In the genomic region with DNA sequence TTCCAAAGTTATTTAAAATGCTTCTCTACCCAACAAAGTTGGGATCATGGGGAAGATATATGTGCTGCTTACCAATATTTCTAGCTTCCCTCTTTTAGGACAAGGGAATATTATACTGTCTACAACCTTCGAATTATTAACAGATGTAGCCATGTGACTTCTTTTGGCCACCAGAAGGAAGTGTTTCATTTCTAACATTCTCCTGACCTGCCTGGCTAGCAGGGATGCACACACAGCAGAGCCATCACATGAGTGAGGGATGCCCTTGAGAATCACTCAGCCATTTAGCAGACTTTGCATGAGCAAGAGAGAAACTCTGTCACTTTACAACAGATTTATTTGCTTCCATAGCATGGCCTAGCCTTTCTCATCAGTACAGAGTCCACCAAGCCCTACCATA, we compare ENCODE assay signal across 12 cellular contexts.
DNase-seq lines count a peak whose midpoint lies in the region; ATAC-seq and TF ChIP-seq lines count a peak whose summit lies in the region.
"Had no signal": no experiment of that assay in that cellular context is flagged by ENCODE, and none has a peak within 500 bp of the region (broad histone marks: within the 10 kb centered on the region; RNA-seq: fewer than 3 reads in every experiment).

No MANE protein-coding gene starts in this region.

- H3K27me3 Mint-ChIP-seq in activated CD8-positive, alpha-beta memory T cell treated with anti-CD3 and anti-CD28 coated beads, Interleukin-2, amount 10 ng/mL, durations not matched to agents 7 days and 5 days, result peaks cover 22% of the 10 kb centered on the region

- H3K27ac ChIP-seq in DOHH2 (ENCODE audit: low read depth, low read length), result no peak overlapping the region
- H3K27ac ChIP-seq: VCaP had no signal

- CTCF ChIA-PET in activated CD8-positive, alpha-beta memory T cell treated with anti-CD3 and anti-CD28 coated beads, Interleukin-2, amount 10 ng/mL, durations not matched to agents 7 days and 5 days (lab: Charles Lee), result no interaction called here
- CTCF ChIA-PET in HEK293T (lab: Yijun Ruan, JAX), result no interaction called here

- H3K36me3 Mint-ChIP-seq in activated CD8-positive, alpha-beta memory T cell treated with anti-CD3 and anti-CD28 coated beads, Interleukin-2, amount 10 ng/mL, durations not matched to agents 7 days and 5 days, result no peaks in the 10 kb centered on the region

- H3K79me2 ChIP-seq in DOHH2 (ENCODE audit: control insufficient read depth, low read length), result no peaks in the 10 kb centered on the region

- no peak overlapping the region for H3K4me3 ChIP-seq in DOHH2 (ENCODE audit: low read length)

- no peaks in the 10 kb centered on the region for H3K9me3 Mint-ChIP-seq in activated CD8-positive, alpha-beta memory T cell treated with anti-CD3 and anti-CD28 coated beads, Interleukin-2, amount 10 ng/mL, durations not matched to agents 7 days and 5 days (ENCODE audit: low read depth)
- H3K9me3 Mint-ChIP-seq: activated T-cell treated with anti-CD3 and anti-CD28 coated beads, Interleukin-2, amount 50 U/mL, for 72 hours; neural crest cell; stimulated activated naive CD8-positive, alpha-beta T cell treated with anti-CD3 and anti-CD28 coated beads, Interleukin-15, Interleukin-2, amounts not matched to agents 100 ng/mL and 50 ng/mL, for 24 hours had no signal

- H3K4me3 Mint-ChIP-seq in activated CD8-positive, alpha-beta memory T cell treated with anti-CD3 and anti-CD28 coated beads, Interleukin-2, amount 10 ng/mL, durations not matched to agents 7 days and 5 days, result no peak overlapping the region
- H3K4me3 Mint-ChIP-seq: activated T-cell treated with anti-CD3 and anti-CD28 coated beads, Interleukin-2, amount 50 U/mL, for 72 hours; neural crest cell; stimulated activated naive CD8-positive, alpha-beta T cell treated with anti-CD3 and anti-CD28 coated beads, Interleukin-15, Interleukin-2, amounts not matched to agents 100 ng/mL and 50 ng/mL, for 24 hours had no signal

- H3K36me3 ChIP-seq in DOHH2 (ENCODE audit: control insufficient read depth, low read length), result peaks cover under 1% of the 10 kb centered on the region; the same call in 1 of the 2 replicates

- peak; percentile 26 for ATAC-seq in GM19328 (IDR thresholded peaks at IDR 0.05; ENCODE audit: unreplicated experiment)
- ATAC-seq in HG02798 (IDR thresholded peaks at IDR 0.05; ENCODE audit: poor library complexity, unreplicated experiment), result peak; percentile 18
- ATAC-seq in HG03565 (IDR thresholded peaks at IDR 0.05; ENCODE audit: unreplicated experiment), result peak; percentile 20
- ATAC-seq in activated CD8-positive, alpha-beta memory T cell treated with anti-CD3 and anti-CD28 coated beads, Interleukin-2, amount 10 ng/mL, durations not matched to agents 7 days and 5 days, result no peak

- TF ChIP-seq CTCF in DOHH2 (IDR thresholded peaks at IDR 0.05; ENCODE audit: low read depth, low read length, poor library complexity, severe bottlenecking), result no peak

- no peaks in the 10 kb centered on the region for H4K20me1 ChIP-seq in DOHH2 (ENCODE audit: control insufficient read depth, insufficient read depth, low read depth, low read length)

- no peaks in the 10 kb centered on the region for H3K9me2 ChIP-seq in DOHH2 (replicated peaks; ENCODE audit: control insufficient read depth, low read length)

- H3K4me2 ChIP-seq in DOHH2 (ENCODE audit: low read length), result peak overlapping the region; percentile 16; the same call in 1 of the 2 replicates

- POLR2A ChIA-PET in HEK293T (lab: Yijun Ruan, JAX), result no interaction called here

- H3K27me3 ChIP-seq in DOHH2 (ENCODE audit: control insufficient read depth, low read length), result no peaks in the 10 kb centered on the region

- peaks cover 14% of the 10 kb centered on the region for H3F3A ChIP-seq in DOHH2 (ENCODE audit: control insufficient read depth, insufficient read depth)

- no peak overlapping the region for H3K27ac Mint-ChIP-seq in activated CD8-positive, alpha-beta memory T cell treated with anti-CD3 and anti-CD28 coated beads, Interleukin-2, amount 10 ng/mL, durations not matched to agents 7 days and 5 days
- H3K27ac Mint-ChIP-seq: activated T-cell treated with anti-CD3 and anti-CD28 coated beads, Interleukin-2, amount 50 U/mL, for 72 hours; stimulated activated naive CD8-positive, alpha-beta T cell treated with anti-CD3 and anti-CD28 coated beads, Interleukin-15, Interleukin-2, amounts not matched to agents 100 ng/mL and 50 ng/mL, for 24 hours had no signal

- H3K9me3 ChIP-seq in DOHH2 (ENCODE audit: control insufficient read depth, insufficient read depth, low read length), result no peaks in the 10 kb centered on the region

- DNase-seq in AG20443 (ENCODE audit: low spot score) (no peak), HEK293T (ENCODE audit: extremely low spot score) (no peak), CD1c-positive myeloid dendritic cell (ENCODE audit: extremely low spot score) (no peak)
- no peak for DNase-seq in activated CD8-positive, alpha-beta memory T cell treated with anti-CD3 and anti-CD28 coated beads, Interleukin-2, amount 10 ng/mL, durations not matched to agents 7 days and 5 days
- DNase-seq: activated T-cell treated with anti-CD3 and anti-CD28 coated beads, Interleukin-2, amount 50 U/mL, for 72 hours had no signal

- H3K4me1 Mint-ChIP-seq in activated CD8-positive, alpha-beta memory T cell treated with anti-CD3 and anti-CD28 coated beads, Interleukin-2, amount 10 ng/mL, durations not matched to agents 7 days and 5 days, result peaks cover 12% of the 10 kb centered on the region

- H3K4me1 ChIP-seq in DOHH2 (ENCODE audit: control insufficient read depth, low read length), result peaks cover 43% of the 10 kb centered on the region

TF ChIP-seq in HEK293T, 16 proteins besides CTCF, POLR2A, EP300 and RAD21:
- TF ChIP-seq CTBP1 (IDR thresholded peaks at IDR 0.05; ENCODE audit: borderline replicate concordance) (no peak), FOXA1 (IDR thresholded peaks at IDR 0.05) (no peak), ELF4 (IDR thresholded peaks at IDR 0.05) (no peak), FOXM1 (IDR thresholded peaks at IDR 0.05; ENCODE audit: borderline replicate concordance) (no peak), NFRKB (IDR thresholded peaks at IDR 0.05) (no peak), ARNT (IDR thresholded peaks at IDR 0.05) (no peak), LEF1 (IDR thresholded peaks at IDR 0.05; ENCODE audit: borderline replicate concordance) (no peak), ZNF384 (IDR thresholded peaks at IDR 0.05) (no peak), L3MBTL2 (conservative IDR thresholded peaks at IDR 0.05) (no peak), BHLHE40 (IDR thresholded peaks at IDR 0.05; ENCODE audit: borderline replicate concordance) (no peak)
- TF ChIP-seq, protein P1, sequence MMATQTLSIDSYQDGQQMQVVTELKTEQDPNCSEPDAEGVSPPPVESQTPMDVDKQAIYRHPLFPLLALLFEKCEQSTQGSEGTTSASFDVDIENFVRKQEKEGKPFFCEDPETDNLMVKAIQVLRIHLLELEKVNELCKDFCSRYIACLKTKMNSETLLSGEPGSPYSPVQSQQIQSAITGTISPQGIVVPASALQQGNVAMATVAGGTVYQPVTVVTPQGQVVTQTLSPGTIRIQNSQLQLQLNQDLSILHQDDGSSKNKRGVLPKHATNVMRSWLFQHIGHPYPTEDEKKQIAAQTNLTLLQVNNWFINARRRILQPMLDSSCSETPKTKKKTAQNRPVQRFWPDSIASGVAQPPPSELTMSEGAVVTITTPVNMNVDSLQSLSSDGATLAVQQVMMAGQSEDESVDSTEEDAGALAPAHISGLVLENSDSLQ (IDR thresholded peaks at IDR 0.05), result no peak
